In genomic region chr6:44220913-44221290, GRCh38 we compare ENCODE assay signal across 7 cellular contexts. TPM values are rescaled to one million over a fixed set of nuclear protein-coding genes. Genes with fewer than 3 reads are reported as not detected.
DNase-seq lines count a peak whose midpoint lies in the region; ATAC-seq and TF ChIP-seq lines count a peak whose summit lies in the region.
"Had no signal": no experiment of that assay in that cellular context is flagged by ENCODE, and none has a peak within 500 bp of the region (broad histone marks: within the 10 kb centered on the region; RNA-seq: fewer than 3 reads in every experiment).

No MANE protein-coding gene starts in this region.

- in situ Hi-C loops in GM13976 (cut with MboI; ENCODE audit: low sequenced_read_pairs, unreplicated experiment): no loop called here

- TF ChIP-seq CTCF in thoracic aorta (IDR thresholded peaks at IDR 0.05) (no peak), GM13976 (IDR thresholded peaks at IDR 0.05; ENCODE audit: borderline replicate concordance, control extremely low read depth, extremely low read depth, insufficient read depth, missing control alignments) (no peak)

- H3K36me3 Mint-ChIP-seq in activated CD4-positive, alpha-beta T cell treated with anti-CD3 and anti-CD28 coated beads for 36 hours (ENCODE audit: low read depth): peaks cover 2% of the 10 kb centered on the region

- H3K9me3 Mint-ChIP-seq in activated CD4-positive, alpha-beta T cell treated with anti-CD3 and anti-CD28 coated beads for 36 hours (ENCODE audit: low read depth): no peaks in the 10 kb centered on the region

- intact Hi-C loops in activated CD4-positive, alpha-beta T cell treated with anti-CD3 and anti-CD28 coated beads for 36 hours (cut with DNase I, micrococcal nuclease): loop anchor here in 1 of 2 experiments (2.0 kb wide), 1 partner anchor 26 kb away; the partner anchor contains the start of gene HSP90AB1
- intact Hi-C loops in right cardiac atrium (cut with DNase I): no loop called here

- no peak for ATAC-seq in activated CD4-positive, alpha-beta T cell treated with anti-CD3 and anti-CD28 coated beads for 36 hours
- no peak for ATAC-seq in right cardiac atrium
- ATAC-seq in thoracic aorta (ENCODE audit: insufficient number of reproducible peaks, low FRiP score, low read depth): no peak
- ATAC-seq in HG03521 (IDR thresholded peaks at IDR 0.05; ENCODE audit: unreplicated experiment): no peak

- H3K27me3 Mint-ChIP-seq in activated CD4-positive, alpha-beta T cell treated with anti-CD3 and anti-CD28 coated beads for 36 hours: peaks cover 3% of the 10 kb centered on the region

- H3K36me3 ChIP-seq in thoracic aorta: no peaks in the 10 kb centered on the region

- POLR2A ChIA-PET in activated CD4-positive, alpha-beta T cell treated with anti-CD3 and anti-CD28 coated beads for 36 hours (lab: Charles Lee): no interaction called here

- H3K4me3 ChIP-seq in right cardiac atrium (ENCODE audit: low read length) (no peak overlapping the region), thoracic aorta (peak overlapping the region; percentile 76)

- peaks cover 27% of the 10 kb centered on the region for H3K4me1 ChIP-seq in right cardiac atrium (ENCODE audit: control insufficient read depth, insufficient read depth, low read length)
- H3K4me1 ChIP-seq in thoracic aorta (ENCODE audit: control insufficient read depth in 1 of 2, low read depth in 2 of 2): peaks cover 53 to 78% of the 10 kb centered on the region in 2 donors

- H3K4me3 Mint-ChIP-seq in activated CD4-positive, alpha-beta T cell treated with anti-CD3 and anti-CD28 coated beads for 36 hours: peak overlapping the region; percentile 10

- H3K27ac Mint-ChIP-seq in activated CD4-positive, alpha-beta T cell treated with anti-CD3 and anti-CD28 coated beads for 36 hours: peak overlapping the region; percentile 69

- peak overlapping the region; percentile 77 for H3K27ac ChIP-seq in right cardiac atrium (ENCODE audit: low read length)
- H3K27ac ChIP-seq in thoracic aorta: peak overlapping the region; percentile 97 to 98

- peaks cover 46% of the 10 kb centered on the region for H3K4me1 Mint-ChIP-seq in activated CD4-positive, alpha-beta T cell treated with anti-CD3 and anti-CD28 coated beads for 36 hours

- DNase-seq in activated CD4-positive, alpha-beta T cell treated with anti-CD3 and anti-CD28 coated beads for 36 hours: no peak
- DNase-seq in activated CD4-positive, alpha-beta T cell treated with anti-CD3 and anti-CD28 coated beads, Interleukin-2, amount 50 U/mL, for 1 hour: no peak
- DNase-seq in right cardiac atrium: no peak
- no peak for DNase-seq in thoracic aorta (ENCODE audit: low spot score)
- DNase-seq in GM13976 (ENCODE audit: low spot score): no peak

- CTCF ChIA-PET in activated CD4-positive, alpha-beta T cell treated with anti-CD3 and anti-CD28 coated beads for 36 hours (lab: Charles Lee): interaction anchor here (0.6 to 1.7 kb wide), 10 partner anchors 13 to 1578 kb away, joined by 3 to 7 read pairs (median 3); no protein-coding TSS in a partner anchor

- 80% methylated on average over 4 of the region's 4 CpGs for whole genome bisulfite sequencing in right cardiac atrium

- no peaks in the 10 kb centered on the region for H3K27me3 ChIP-seq in right cardiac atrium (ENCODE audit: control insufficient read depth, insufficient read depth)
- H3K27me3 ChIP-seq in thoracic aorta (replicated peaks; ENCODE audit: insufficient read depth): no peaks in the 10 kb centered on the region

- no peaks in the 10 kb centered on the region for H3K9me3 ChIP-seq in right cardiac atrium (ENCODE audit: control insufficient read depth, low read length)
- H3K9me3 ChIP-seq in thoracic aorta: no peaks in the 10 kb centered on the region

RNA-seq across cellular contexts. Expression of gene SLC29A1, which starts 2.5 kb away (rescaled TPM):
- 10 to 100 TPM; 59.8 to 98.3 TPM for total RNA-seq in activated CD4-positive, alpha-beta T cell treated with anti-CD3 and anti-CD28 coated beads for 36 hours
- total RNA-seq in right cardiac atrium (100 to 1,000 TPM; 129 to 177 (median 144) TPM), thoracic aorta (100 to 1,000 TPM; 132 to 172 TPM)
- polyA plus RNA-seq in right cardiac atrium: 63.2 TPM

RNA-seq across cellular contexts. Expression of gene MYMX, which starts 4.2 kb away (rescaled TPM):
- not detected for total RNA-seq in activated CD4-positive, alpha-beta T cell treated with anti-CD3 and anti-CD28 coated beads for 36 hours
- 1 to 10 TPM in 1 of 4 donors, under 1 TPM in 3; 0.54 to 2.3 (median 0.77) TPM for total RNA-seq in right cardiac atrium
- polyA plus RNA-seq in right cardiac atrium: 0.88 TPM
- total RNA-seq in thoracic aorta: not detected
- total RNA-seq: left colon had no signal

RNA-seq across cellular contexts. Expression of gene HSP90AB1, which starts 26.0 kb away (rescaled TPM):
- 1,000 to 10,000 TPM; 2,120 to 2,263 TPM for total RNA-seq in activated CD4-positive, alpha-beta T cell treated with anti-CD3 and anti-CD28 coated beads for 36 hours
- total RNA-seq in right cardiac atrium: 100 to 1,000 TPM; 677 to 993 (median 871) TPM
- polyA plus RNA-seq in right cardiac atrium: 586 TPM
- 100 to 1,000 TPM; 405 to 695 TPM for total RNA-seq in thoracic aorta

RNA-seq across cellular contexts. Expression of gene SLC35B2, which starts 36.4 kb away (rescaled TPM):
- 10 to 100 TPM; 14.1 TPM for total RNA-seq in activated CD4-positive, alpha-beta T cell treated with anti-CD3 and anti-CD28 coated beads for 36 hours
- total RNA-seq in right cardiac atrium (10 to 100 TPM; 21.0 to 25.2 (median 23.0) TPM), thoracic aorta (10 to 100 TPM; 19.9 to 33.3 TPM)
- 15.8 TPM for polyA plus RNA-seq in right cardiac atrium

RNA-seq across cellular contexts. Expression of gene NFKBIE, which starts 44.4 kb away (rescaled TPM):
- 10 to 100 TPM; 17.2 to 19.9 TPM for total RNA-seq in activated CD4-positive, alpha-beta T cell treated with anti-CD3 and anti-CD28 coated beads for 36 hours
- total RNA-seq in right cardiac atrium: 1 to 10 TPM; 3.7 to 5.5 (median 4.3) TPM
- 2.6 TPM for polyA plus RNA-seq in right cardiac atrium
- 10 to 100 TPM in 1 of 2 donors, 1 to 10 TPM in 1; 5.5 to 10.6 TPM for total RNA-seq in thoracic aorta
